In the genomic region with DNA sequence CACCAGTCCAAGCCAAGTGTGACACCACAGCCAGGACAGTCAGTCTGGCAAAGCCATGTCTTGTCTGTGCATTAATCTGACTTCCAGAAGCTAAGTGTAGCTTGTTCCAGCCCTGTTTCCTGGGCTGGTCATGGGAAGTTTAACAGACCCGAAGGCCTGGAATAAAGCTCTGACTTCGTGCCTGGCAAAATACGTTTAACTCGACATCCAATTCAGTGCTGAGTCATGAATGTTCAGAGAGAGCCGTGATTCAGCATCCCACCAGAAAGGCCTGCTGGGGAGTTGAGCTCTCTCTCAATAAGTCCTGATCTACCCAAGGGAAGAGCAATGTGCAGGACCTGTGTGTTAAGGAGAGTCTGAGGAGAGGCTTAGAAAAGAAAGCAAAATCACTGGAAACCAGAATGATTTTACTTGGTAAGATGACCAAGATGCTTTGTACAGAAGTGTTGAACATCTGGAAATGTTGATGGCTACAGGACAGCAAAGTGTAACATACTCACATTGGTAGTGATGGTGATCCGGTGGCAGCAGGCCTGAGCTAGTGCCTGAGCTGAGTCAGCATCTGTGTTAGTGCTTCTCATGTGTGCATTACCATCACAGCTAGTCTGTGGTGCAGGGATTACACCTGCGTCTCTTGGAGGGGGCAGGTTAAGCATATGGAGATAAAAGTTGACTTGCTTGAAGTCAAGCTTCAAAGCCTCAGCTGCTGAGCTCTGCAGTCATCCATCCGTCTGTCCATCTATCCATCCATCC, we compare ENCODE assay signal across 1 cellular context.
A peak's percentile ranks its signal among the peaks of the same experiment; 100 is the strongest.
TF ChIP-seq lines count a peak whose summit lies in the region.

No MANE protein-coding gene starts in this region.

TF ChIP-seq in HepG2, 621 proteins besides CTCF, POLR2A, EP300 and RAD21:
- TF ChIP-seq MAFF (IDR thresholded peaks at IDR 0.05; ENCODE audit: low read depth, low read length) (peak; percentile 43; the same call in 1 of the 2 replicates), PAWR (CRISPR knock-in tag; IDR thresholded peaks at IDR 0.05; ENCODE audit: borderline replicate concordance) (no peak), ZNF841 (CRISPR knock-in tag; IDR thresholded peaks at IDR 0.05; ENCODE audit: borderline replicate concordance) (no peak), MAFK (conservative IDR thresholded peaks at IDR 0.05 in 1 of 2, IDR thresholded peaks at IDR 0.05 in 1 of 2; ENCODE audit: low read length in 2 of 2) (peak; percentile 56 to 79), ZNF160 (CRISPR knock-in tag; IDR thresholded peaks at IDR 0.05) (no peak), ZNF577 (CRISPR knock-in tag; IDR thresholded peaks at IDR 0.05; ENCODE audit: borderline replicate concordance, low read depth) (no peak), SCMH1 (CRISPR knock-in tag; IDR thresholded peaks at IDR 0.05; ENCODE audit: borderline replicate concordance) (no peak), KLF9 (CRISPR knock-in tag; IDR thresholded peaks at IDR 0.05; ENCODE audit: low read depth) (no peak)
- TF ChIP-seq, protein P1, sequence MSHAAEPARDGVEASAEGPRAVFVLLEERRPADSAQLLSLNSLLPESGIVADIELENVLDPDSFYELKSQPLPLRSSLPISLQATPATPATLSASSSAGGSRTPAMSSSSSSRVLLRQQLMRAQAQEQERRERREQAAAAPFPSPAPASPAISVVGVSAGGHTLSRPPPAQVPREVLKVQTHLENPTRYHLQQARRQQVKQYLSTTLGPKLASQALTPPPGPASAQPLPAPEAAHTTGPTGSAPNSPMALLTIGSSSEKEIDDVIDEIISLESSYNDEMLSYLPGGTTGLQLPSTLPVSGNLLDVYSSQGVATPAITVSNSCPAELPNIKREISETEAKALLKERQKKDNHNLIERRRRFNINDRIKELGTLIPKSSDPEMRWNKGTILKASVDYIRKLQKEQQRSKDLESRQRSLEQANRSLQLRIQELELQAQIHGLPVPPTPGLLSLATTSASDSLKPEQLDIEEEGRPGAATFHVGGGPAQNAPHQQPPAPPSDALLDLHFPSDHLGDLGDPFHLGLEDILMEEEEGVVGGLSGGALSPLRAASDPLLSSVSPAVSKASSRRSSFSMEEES (CRISPR knock-in tag; IDR thresholded peaks at IDR 0.05), result no peak
- TF ChIP-seq, protein P2, sequence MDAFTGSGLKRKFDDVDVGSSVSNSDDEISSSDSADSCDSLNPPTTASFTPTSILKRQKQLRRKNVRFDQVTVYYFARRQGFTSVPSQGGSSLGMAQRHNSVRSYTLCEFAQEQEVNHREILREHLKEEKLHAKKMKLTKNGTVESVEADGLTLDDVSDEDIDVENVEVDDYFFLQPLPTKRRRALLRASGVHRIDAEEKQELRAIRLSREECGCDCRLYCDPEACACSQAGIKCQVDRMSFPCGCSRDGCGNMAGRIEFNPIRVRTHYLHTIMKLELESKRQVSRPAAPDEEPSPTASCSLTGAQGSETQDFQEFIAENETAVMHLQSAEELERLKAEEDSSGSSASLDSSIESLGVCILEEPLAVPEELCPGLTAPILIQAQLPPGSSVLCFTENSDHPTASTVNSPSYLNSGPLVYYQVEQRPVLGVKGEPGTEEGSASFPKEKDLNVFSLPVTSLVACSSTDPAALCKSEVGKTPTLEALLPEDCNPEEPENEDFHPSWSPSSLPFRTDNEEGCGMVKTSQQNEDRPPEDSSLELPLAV (CRISPR knock-in tag; conservative IDR thresholded peaks at IDR 0.05; ENCODE audit: low read depth), result no peak
TF ChIP-seq in HepG2: peak in this region for 2.
